Comparison of ENCODE assay signal across 17 cellular contexts in the genomic region with DNA sequence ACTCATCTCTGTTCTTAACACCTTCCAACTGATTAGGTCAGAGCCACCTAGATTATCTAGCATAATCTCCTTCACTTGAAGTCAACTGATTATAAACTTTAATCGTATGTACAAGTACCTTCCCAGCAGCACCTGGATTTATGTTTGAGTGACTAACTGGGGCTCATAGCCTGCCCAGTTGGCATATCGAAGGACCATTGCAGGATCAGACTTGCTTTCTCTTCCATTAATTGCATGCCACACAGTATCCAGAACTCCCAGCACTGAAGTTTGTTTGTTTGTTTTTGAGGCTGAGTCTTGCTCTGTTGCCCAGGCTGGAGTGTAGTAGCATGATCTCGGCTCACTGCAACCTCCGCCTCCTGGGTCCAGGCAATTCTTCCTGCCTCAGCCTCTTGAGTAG. TPM values are rescaled to one million over a fixed set of nuclear protein-coding genes. Genes with fewer than 3 reads are reported as not detected.
DNase-seq lines count a peak whose midpoint lies in the region; FAIRE-seq and TF ChIP-seq lines count a peak whose summit lies in the region.
"Had no signal": no experiment of that assay in that cellular context is flagged by ENCODE, and none has a peak within 500 bp of the region (broad histone marks: within the 10 kb centered on the region; RNA-seq: fewer than 3 reads in every experiment).

No MANE protein-coding gene starts in this region.

- CTCF ChIA-PET in RWPE1 (lab: Yijun Ruan, JAX): no interaction called here

- H3K4me3 ChIP-seq in epithelial cell of esophagus (ENCODE audit: low read length): no peak overlapping the region
- H3K4me3 ChIP-seq: HAP-1 had no signal

- TF ChIP-seq CTCF in RWPE1 (conservative IDR thresholded peaks at IDR 0.05; ENCODE audit: low read depth) (no peak), epithelial cell of esophagus (IDR thresholded peaks at IDR 0.05; ENCODE audit: insufficient read depth, low read depth, low read length, missing control alignments) (no peak)

- H3K27ac ChIP-seq in RWPE1: no peak overlapping the region

- DNase-seq in HTR-8/SVneo (ENCODE audit: insufficient read length, low spot score) (no peak), RWPE1 (ENCODE audit: low spot score) (peak; percentile 13), epithelial cell of esophagus (ENCODE audit: low read depth) (peak; percentile 72), COR-L47 (lab: John Stamatoyannopoulos, UW) (no peak), NCI-H526 treated with DMSO at 0.1 percent for 48 hours (lab: John Stamatoyannopoulos, UW) (no peak), HT-29 (ENCODE audit: low spot score) (no peak)
- DNase-seq: C1 segment of cervical spinal cord; Caco-2; CD4-positive, alpha-beta memory T cell; DMS153; DND-41; GOT3; HFFc6 had no signal

- peak; percentile 28 for FAIRE-seq in HTR-8/SVneo (lab: Jason Lieb, UNC)
- FAIRE-seq: G401.6, GM12892, H54 had no signal

- POLR2A ChIA-PET in RWPE1 (lab: Yijun Ruan, JAX; ENCODE audit: low non-redundant PET): no interaction called here

RNA-seq across cellular contexts. Expression of a gene that starts 27.9 kb away (rescaled TPM):
- total RNA-seq in HT-29 (2014; rRNA removed; shearing (Covaris generic)): 2.3 and 3.7 TPM in 2 replicates

RNA-seq across cellular contexts. Expression of a gene that starts 28.0 kb away (rescaled TPM):
- total RNA-seq in HT-29 (2014; rRNA removed; shearing (Covaris generic)): 26.2 and 29.2 TPM in 2 replicates

Comparison
In these comparisons a context has a peak if more than half of its experiments do, and no peak if none do; other contexts are left out.
1. DNase-seq: peak in RWPE1 (single experiment) and epithelial cell of esophagus (single experiment); none in HTR-8/SVneo (single experiment), COR-L47 (single experiment), NCI-H526 treated with DMSO at 0.1 percent for 48 hours (single experiment) and HT-29 (single experiment).